19 cellular contexts compared by ENCODE assay signal in genomic region chr3:53261712-53262111, GRCh38. TPM values are rescaled to one million over a fixed set of nuclear protein-coding genes. Genes with fewer than 3 reads are reported as not detected.
DNase-seq lines count a peak whose midpoint lies in the region; ATAC-seq and TF ChIP-seq lines count a peak whose summit lies in the region.
"Had no signal": no experiment of that assay in that cellular context is flagged by ENCODE, and none has a peak within 500 bp of the region (broad histone marks: within the 10 kb centered on the region; RNA-seq: fewer than 3 reads in every experiment).

No MANE protein-coding gene starts in this region.

- intact Hi-C loops in HCT116 (cut with micrococcal nuclease) (no loop called here), spleen (cut with DNase I; ENCODE audit: low total_unique reads) (no loop called here)

- H3K9ac ChIP-seq in HCT116 (ENCODE audit: low read length) (no peak overlapping the region), fibroblast of lung (ENCODE audit: insufficient read depth, low read length) (no peak overlapping the region)

- no peak for TF ChIP-seq RAD21 in HCT116 (IDR thresholded peaks at IDR 0.05; ENCODE audit: low read depth)

- POLR2A ChIA-PET in HCT116 (lab: Charles Lee) = no interaction called here

- H3K9me3 ChIP-seq in HCT116 (ENCODE audit: control insufficient read depth in 1 of 2, insufficient read depth in 1 of 2, low read depth in 1 of 2, low read length in 2 of 2) = no peaks in the 10 kb centered on the region
- H3K9me3 ChIP-seq in fibroblast of lung (ENCODE audit: control insufficient read depth, insufficient read depth, low read depth, low read length) = no peaks in the 10 kb centered on the region
- no peaks in the 10 kb centered on the region for H3K9me3 ChIP-seq in spleen
- H3K9me3 ChIP-seq: ascending aorta had no signal

- CTCF ChIA-PET in HCT116 (lab: Charles Lee) = no interaction called here

- no peaks in the 10 kb centered on the region for H3K9me2 ChIP-seq in HCT116 (ENCODE audit: insufficient read depth)

- H3K4me1 ChIP-seq in HCT116 (ENCODE audit: control insufficient read depth in 1 of 2, insufficient read depth in 2 of 2, low read length in 2 of 2) = peaks cover 5 to 13% of the 10 kb centered on the region in 2 experiments; a peak in 1 of 4 replicates
- H3K4me1 ChIP-seq in fibroblast of lung (ENCODE audit: control insufficient read depth, extremely low read depth, insufficient read depth, low read length) = peaks cover 6% of the 10 kb centered on the region
- H3K4me1 ChIP-seq in spleen = peaks cover 0 to 15% (median 0%) of the 10 kb centered on the region in 6 donors
- H3K4me1 ChIP-seq: ascending aorta had no signal

- no peaks in the 10 kb centered on the region for H4K20me1 ChIP-seq in HCT116 (ENCODE audit: insufficient read depth)
- no peaks in the 10 kb centered on the region for H4K20me1 ChIP-seq in fibroblast of lung (ENCODE audit: control insufficient read depth, extremely low read depth, insufficient read depth, low read length)

- H3K79me2 ChIP-seq in HCT116 (ENCODE audit: insufficient read depth, low read length) (no peaks in the 10 kb centered on the region), fibroblast of lung (ENCODE audit: control insufficient read depth, insufficient read depth, low read length) (no peaks in the 10 kb centered on the region)

- H3K27ac ChIP-seq in HCT116 (ENCODE audit: low read depth, low read length) (no peak overlapping the region), fibroblast of lung (ENCODE audit: insufficient read depth, low read length) (no peak overlapping the region), spleen (peak overlapping the region in 4 of 8 donors; percentile 15 to 73 (median 58))
- H3K27ac ChIP-seq: ascending aorta, VCaP had no signal

- H3K4me2 ChIP-seq in HCT116 (ENCODE audit: low read length) (no peak overlapping the region), fibroblast of lung (ENCODE audit: extremely low read depth, insufficient read depth, low read length) (no peak overlapping the region)

- ATAC-seq in HCT116 = peak; percentile 18; the same call in 1 of the 2 replicates
- peak; percentile 45 for ATAC-seq in SK-N-SH treated with all-trans-retinoic acid at 6 μM for 48 hours
- ATAC-seq in GM18520 (IDR thresholded peaks at IDR 0.05; ENCODE audit: unreplicated experiment) = no peak
- ATAC-seq: activated CD8-positive, alpha-beta T cell treated with anti-CD3 and anti-CD28 coated beads for 36 hours; activated T-cell treated with anti-CD3 and anti-CD28 coated beads, Interleukin-2, amount 50 U/mL, for 4 hours; natural killer cell had no signal

- H3K27me3 ChIP-seq in HCT116 (ENCODE audit: insufficient read depth, low read length) (no peaks in the 10 kb centered on the region), fibroblast of lung (ENCODE audit: control insufficient read depth, insufficient read depth, low read length) (no peaks in the 10 kb centered on the region), spleen (replicated peaks in 1 of 7) (no peaks in the 10 kb centered on the region)
- H3K27me3 ChIP-seq: ascending aorta had no signal

- DNase-seq in HCT116 (ENCODE audit: low read depth, low spot score) (no peak), fibroblast of lung (ENCODE audit: low read depth in 2 of 2) (no peak), spleen (peak; percentile 58), MV-4-11 (lab: John Stamatoyannopoulos, UW) (no peak), HPDE6-E6E7 (ENCODE audit: extremely low spot score) (no peak)
- DNase-seq: activated CD8-positive, alpha-beta T cell treated with anti-CD3 and anti-CD28 coated beads for 36 hours; activated naive CD4-positive, alpha-beta T cell treated with anti-CD3 and anti-CD28 coated beads for 36 hours; activated T-cell treated with anti-CD3 and anti-CD28 coated beads, Interleukin-2, amount 50 U/mL, for 4 hours; COR-L47; EL; hippocampal formation; natural killer cell; NCI-H1694; NCI-H446 treated with DMSO at 0.1 percent for 48 hours; stimulated activated CD4-positive, alpha-beta T cell treated with anti-CD3 and anti-CD28 coated beads, Interleukin-2, amount 100 ng/mL, for 24 hours had no signal

- H3K36me3 ChIP-seq in HCT116 (ENCODE audit: control insufficient read depth in 1 of 2, insufficient read depth in 2 of 2, low read length in 2 of 2) (no peaks in the 10 kb centered on the region), fibroblast of lung (ENCODE audit: control insufficient read depth, insufficient read depth, low read length) (no peaks in the 10 kb centered on the region), spleen (no peaks in the 10 kb centered on the region)
- H3K36me3 ChIP-seq: ascending aorta had no signal

- TF ChIP-seq POLR2A in HCT116 (IDR thresholded peaks at IDR 0.05; ENCODE audit: borderline replicate concordance, extremely low read depth, insufficient read depth, insufficient read length) (no peak), spleen (IDR thresholded peaks at IDR 0.05) (no peak)

- no peak overlapping the region for H2AFZ ChIP-seq in HCT116 (ENCODE audit: low read depth, low read length, poor library complexity, severe bottlenecking)
- H2AFZ ChIP-seq in fibroblast of lung (ENCODE audit: low read length) = peak overlapping the region; percentile 46

- 77 to 87% (median 85%) methylated on average over 5 of the region's 5 CpGs for WGBS in spleen, 5 donors

- TF ChIP-seq CTCF in HCT116 (IDR thresholded peaks at IDR 0.05 in 2 of 3, conservative IDR thresholded peaks at IDR 0.05 in 1 of 3; ENCODE audit: borderline replicate concordance in 1 of 3, insufficient read depth in 1 of 3, low read depth in 2 of 3, low read length in 2 of 3) (no peak), fibroblast of lung (conservative IDR thresholded peaks at IDR 0.05 in 1 of 2, IDR thresholded peaks at IDR 0.05 in 1 of 2; ENCODE audit: low read depth in 1 of 2, low read length in 2 of 2) (no peak), spleen (IDR thresholded peaks at IDR 0.05 in 8 of 11, conservative IDR thresholded peaks at IDR 0.05 in 3 of 11) (no peak)

- no TSS peak for BruUV-seq in HCT116 (replicated peaks; lab: Mats Ljungman, UMichigan)

- RAD21 ChIA-PET in HCT116 (lab: Charles Lee; ENCODE audit: low non-redundant PET in 1 of 2, low total read pairs in 2 of 2, uncharacterized antibody in 2 of 2, unreplicated experiment in 2 of 2) = no interaction called here

- no peak overlapping the region for H3K4me3 ChIP-seq in HCT116 (replicated peaks in 1 of 2; ENCODE audit: low read depth in 1 of 2, low read length in 2 of 2)
- H3K4me3 ChIP-seq in fibroblast of lung (replicated peaks in 1 of 4; ENCODE audit: control extremely low read depth in 1 of 4, insufficient read depth in 1 of 4, low read depth in 3 of 4, low read length in 4 of 4) = no peak overlapping the region
- no peak overlapping the region for H3K4me3 ChIP-seq in spleen
- H3K4me3 ChIP-seq: ascending aorta had no signal

TF ChIP-seq in HCT116, 20 proteins besides CTCF, POLR2A, EP300 and RAD21 (continues in another document):
- TF ChIP-seq SIN3A (IDR thresholded peaks at IDR 0.05; ENCODE audit: low read depth) (no peak), EZH2 (IDR thresholded peaks at IDR 0.05) (no peak), TCF7L2 (IDR thresholded peaks at IDR 0.05; ENCODE audit: borderline replicate concordance, extremely low read depth, insufficient read depth, insufficient read length) (no peak)

TF ChIP-seq in SK-N-SH treated with all-trans-retinoic acid at 6 μM for 48 hours, 23 proteins besides CTCF, POLR2A, EP300 and RAD21 (continues in another document):
- TF ChIP-seq ZNF70 (CRISPR knock-in tag; IDR thresholded peaks at IDR 0.05) (no peak), RARB (CRISPR knock-in tag; IDR thresholded peaks at IDR 0.05) (no peak), TOX (CRISPR knock-in tag; IDR thresholded peaks at IDR 0.05; ENCODE audit: borderline replicate concordance) (no peak), SNAI2 (CRISPR knock-in tag; IDR thresholded peaks at IDR 0.05) (no peak), ARNTL (CRISPR knock-in tag; IDR thresholded peaks at IDR 0.05; ENCODE audit: borderline replicate concordance, low read depth) (no peak), ZNF8 (CRISPR knock-in tag; IDR thresholded peaks at IDR 0.05) (no peak), PATZ1 (CRISPR knock-in tag; IDR thresholded peaks at IDR 0.05; ENCODE audit: borderline replicate concordance) (no peak)
- TF ChIP-seq, protein P1, sequence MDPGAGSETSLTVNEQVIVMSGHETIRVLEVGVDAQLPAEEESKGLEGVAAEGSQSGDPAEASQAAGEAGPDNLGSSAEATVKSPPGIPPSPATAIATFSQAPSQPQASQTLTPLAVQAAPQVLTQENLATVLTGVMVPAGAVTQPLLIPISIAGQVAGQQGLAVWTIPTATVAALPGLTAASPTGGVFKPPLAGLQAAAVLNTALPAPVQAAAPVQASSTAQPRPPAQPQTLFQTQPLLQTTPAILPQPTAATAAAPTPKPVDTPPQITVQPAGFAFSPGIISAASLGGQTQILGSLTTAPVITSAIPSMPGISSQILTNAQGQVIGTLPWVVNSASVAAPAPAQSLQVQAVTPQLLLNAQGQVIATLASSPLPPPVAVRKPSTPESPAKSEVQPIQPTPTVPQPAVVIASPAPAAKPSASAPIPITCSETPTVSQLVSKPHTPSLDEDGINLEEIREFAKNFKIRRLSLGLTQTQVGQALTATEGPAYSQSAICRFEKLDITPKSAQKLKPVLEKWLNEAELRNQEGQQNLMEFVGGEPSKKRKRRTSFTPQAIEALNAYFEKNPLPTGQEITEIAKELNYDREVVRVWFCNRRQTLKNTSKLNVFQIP (CRISPR knock-in tag; IDR thresholded peaks at IDR 0.05; ENCODE audit: borderline replicate concordance, low read depth) = no peak

RNA-seq across cellular contexts. Expression of gene TKT, which starts 5.9 kb away (rescaled TPM):
- total RNA-seq in HCT116 (2021; ENCODE audit: unreplicated experiment) (634 TPM), fibroblast of lung (810 and 846 TPM in 2 replicates), spleen (100 to 1,000 TPM; 253 to 490 (median 287) TPM)
- 697 and 731 TPM in 2 replicates for polyA plus RNA-seq in HCT116 (2012)
- polyA plus RNA-seq in fibroblast of lung (163 and 225 TPM in 2 replicates), spleen (100 to 1,000 TPM; 110 to 195 (median 137) TPM)
- polyA plus RNA-seq in fibroblast of lung (2012) = 422 and 584 TPM in 2 replicates
- polyA minus RNA-seq in fibroblast of lung (ENCODE audit: low replicate concordance) = 303 and 311 TPM in 2 replicates
